In the genomic region with DNA sequence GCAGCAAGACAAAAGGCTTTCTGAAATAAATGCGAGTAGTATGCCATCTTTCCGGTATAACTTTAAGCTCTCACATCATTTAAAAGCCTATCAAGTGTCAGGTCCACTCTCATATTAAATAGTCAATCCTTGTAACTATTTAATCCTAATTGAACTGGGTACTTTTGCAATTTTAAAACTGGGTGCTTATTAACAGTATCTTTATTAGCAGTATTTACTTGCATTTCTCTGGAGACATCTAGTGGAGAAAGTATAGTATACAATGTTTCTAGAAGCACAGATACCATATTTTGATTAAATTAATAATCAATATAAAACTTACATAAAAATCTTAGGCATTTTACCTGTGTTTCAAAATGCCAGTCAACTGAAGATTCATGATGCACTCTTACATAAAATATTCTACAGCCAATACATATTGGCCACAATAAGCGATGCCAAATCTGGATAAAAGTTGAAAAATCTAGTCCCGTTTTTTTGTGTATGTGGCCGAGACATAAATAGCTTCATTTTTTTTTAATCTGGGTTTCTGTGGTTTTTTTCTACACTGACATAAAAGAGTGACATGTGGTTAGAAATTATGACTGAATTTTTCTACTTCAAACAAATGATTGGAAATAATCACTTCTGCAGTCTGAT, we compare ENCODE assay signal across 8 cellular contexts. TPM values are rescaled to one million over a fixed set of nuclear protein-coding genes. Genes with fewer than 3 reads are reported as not detected.
DNase-seq lines count a peak whose midpoint lies in the region; ATAC-seq and TF ChIP-seq lines count a peak whose summit lies in the region.

No MANE protein-coding gene starts in this region.

- DNase-seq in T47D (ENCODE audit: low read depth in 1 of 2, low spot score in 1 of 2) = peak; percentile 17 to 29
- peak; percentile 33 to 58 for DNase-seq in lung microvascular endothelial cell (ENCODE audit: low read depth in 2 of 2)
- no peak for DNase-seq in activated CD8-positive, alpha-beta memory T cell treated with anti-CD3 and anti-CD28 coated beads, Interleukin-2, amount 50 U/mL, for 4 hours
- DNase-seq in islet precursor cell = no peak

- H3K79me2 ChIP-seq in KMS-11 (ENCODE audit: insufficient read depth, low read depth) = no peaks in the 10 kb centered on the region

- no peaks in the 10 kb centered on the region for H4K20me1 ChIP-seq in KMS-11 (ENCODE audit: insufficient read depth)

- no peak overlapping the region for H3K4me3 ChIP-seq in KMS-11 (IDR thresholded peaks at IDR 0.05; ENCODE audit: insufficient read depth, low read depth, low read length)

- H3K9ac ChIP-seq in KMS-11 = no peak overlapping the region

- H3K27ac ChIP-seq in C4-2B (no peak overlapping the region), KMS-11 (no peak overlapping the region)

- H2AFZ ChIP-seq in KMS-11 (ENCODE audit: low read depth) = no peak overlapping the region

- no peaks in the 10 kb centered on the region for H3K36me3 ChIP-seq in KMS-11 (ENCODE audit: insufficient read depth)

- in situ Hi-C loops in T47D (cut with HindIII; ENCODE audit: low pct_unique_long_range_greater_than_20kb, low sequenced_read_pairs) = no loop called here

- no peaks in the 10 kb centered on the region for H3K4me1 ChIP-seq in KMS-11 (ENCODE audit: low read depth, poor library complexity, severe bottlenecking)

- TF ChIP-seq CTCF in C4-2B (conservative IDR thresholded peaks at IDR 0.05) = peak; percentile 84
- 0 out of 2 replicates have a peak, but pooled peaks have one; percentile 29 for TF ChIP-seq CTCF in KMS-11 (conservative IDR thresholded peaks at IDR 0.05; ENCODE audit: low read depth, low read length)

- no peak for ATAC-seq in GM18517 (IDR thresholded peaks at IDR 0.05; ENCODE audit: unreplicated experiment)
- ATAC-seq in HG03469 (IDR thresholded peaks at IDR 0.05; ENCODE audit: unreplicated experiment) = no peak

- H3K27me3 ChIP-seq in KMS-11 (ENCODE audit: insufficient read depth, low read depth) = no peaks in the 10 kb centered on the region

- H3K4me2 ChIP-seq in KMS-11 = no peak overlapping the region

RNA-seq across cellular contexts. Expression of a gene that starts 4.3 kb away (rescaled TPM):
- total RNA-seq in lung microvascular endothelial cell = 12.1 and 55.1 TPM in 2 replicates

Comparison
In these comparisons a context has a peak if more than half of its experiments do, and no peak if none do; other contexts are left out.
1. DNase-seq: peak in T47D (2 of 2) and lung microvascular endothelial cell (2 of 2); none in activated CD8-positive, alpha-beta memory T cell treated with anti-CD3 and anti-CD28 coated beads, Interleukin-2, amount 50 U/mL, for 4 hours (single experiment) and islet precursor cell (single experiment).